9 cellular contexts compared by ENCODE assay signal in the genomic region with DNA sequence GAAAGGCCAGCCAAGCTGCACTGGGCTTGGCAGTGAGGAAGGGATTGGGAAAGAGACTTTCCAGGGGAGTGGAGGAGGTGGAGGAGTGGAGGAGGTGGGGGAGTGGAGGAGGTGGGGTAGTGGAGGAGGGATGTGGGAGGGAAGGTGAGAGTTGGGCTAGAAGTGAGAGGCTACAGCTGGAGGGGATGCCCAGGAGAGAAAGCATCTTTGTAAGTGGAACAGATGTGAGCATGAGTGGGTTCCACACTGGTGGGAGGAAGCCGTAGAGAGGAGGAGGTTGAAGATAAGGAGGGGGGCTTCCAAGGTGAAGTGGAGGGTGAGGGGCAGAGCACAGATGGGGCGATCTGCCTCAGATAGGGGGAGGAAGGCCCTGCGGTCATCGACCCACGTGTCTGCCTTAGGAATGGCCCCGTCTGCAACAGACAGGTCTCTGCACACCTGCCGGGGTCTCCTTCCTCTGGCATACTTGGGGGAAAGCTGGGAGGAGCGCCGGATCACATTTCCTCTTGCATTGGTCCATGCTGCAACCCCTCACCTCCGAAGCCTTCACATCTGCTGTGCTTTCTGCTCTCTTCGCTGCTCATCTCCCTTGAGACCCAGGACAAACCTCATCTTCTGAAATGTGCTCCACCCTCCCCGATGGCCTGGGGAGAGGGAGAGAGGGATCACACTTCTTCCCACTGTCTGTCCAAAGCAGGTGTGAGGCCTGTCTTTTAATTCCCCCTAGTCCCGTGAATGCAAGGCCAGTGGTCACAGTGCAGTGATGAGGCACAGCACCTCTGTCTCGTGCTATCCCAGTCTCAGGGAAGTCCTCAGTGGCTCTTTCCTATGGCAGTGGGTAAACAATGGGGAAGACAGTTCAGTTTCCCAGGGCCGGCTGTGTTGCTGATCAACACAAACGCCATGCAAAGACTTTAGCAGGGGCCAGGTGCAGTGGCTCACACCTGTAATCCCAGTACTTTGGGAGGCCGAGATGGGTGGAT. TPM values are rescaled to one million over a fixed set of nuclear protein-coding genes. Genes with fewer than 3 reads are reported as not detected.
DNase-seq lines count a peak whose midpoint lies in the region; ATAC-seq, FAIRE-seq and TF ChIP-seq lines count a peak whose summit lies in the region.
"Had no signal": no experiment of that assay in that cellular context is flagged by ENCODE, and none has a peak within 500 bp of the region (broad histone marks: within the 10 kb centered on the region; RNA-seq: fewer than 3 reads in every experiment).

No MANE protein-coding gene starts in this region.

- TF ChIP-seq CTCF in HCT116 (IDR thresholded peaks at IDR 0.05 in 2 of 3, conservative IDR thresholded peaks at IDR 0.05 in 1 of 3; ENCODE audit: borderline replicate concordance in 1 of 3, insufficient read depth in 1 of 3, low read depth in 2 of 3, low read length in 2 of 3) = no peak
- no peak for TF ChIP-seq CTCF in K562 (IDR thresholded peaks at IDR 0.05 in 2 of 3, conservative IDR thresholded peaks at IDR 0.05 in 1 of 3; ENCODE audit: insufficient read depth in 2 of 3, low read depth in 1 of 3, low read length in 3 of 3)
- no peak for TF ChIP-seq CTCF in nephron (IDR thresholded peaks at IDR 0.05; ENCODE audit: unreplicated experiment in 3 of 3)

- no peaks in the 10 kb centered on the region for H3K9me3 ChIP-seq in HCT116 (ENCODE audit: control insufficient read depth in 1 of 2, insufficient read depth in 1 of 2, low read depth in 1 of 2, low read length in 2 of 2)
- H3K9me3 ChIP-seq in K562 (replicated peaks; ENCODE audit: control insufficient read depth, insufficient read depth, low read depth, low read length) = no peaks in the 10 kb centered on the region
- H3K9me3 ChIP-seq: vagina had no signal

- H3K4me3 ChIP-seq in HCT116 (replicated peaks in 1 of 2; ENCODE audit: low read depth in 1 of 2, low read length in 2 of 2) (no peak overlapping the region), K562 (no peak overlapping the region)
- H3K4me3 ChIP-seq: vagina had no signal

- peaks cover 0 to 21% of the 10 kb centered on the region in 2 experiments; a peak in 2 of 4 replicates for H3K4me1 ChIP-seq in HCT116 (ENCODE audit: control insufficient read depth in 1 of 2, insufficient read depth in 2 of 2, low read length in 2 of 2)
- peaks cover 22 to 25% of the 10 kb centered on the region in 2 experiments for H3K4me1 ChIP-seq in K562 (replicated peaks in 1 of 2; ENCODE audit: control insufficient read depth in 2 of 2, insufficient read depth in 2 of 2, low read length in 2 of 2)

- no peak overlapping the region for H3K4me2 ChIP-seq in HCT116 (ENCODE audit: low read length)
- peak overlapping the region; percentile 20; the same call in 1 of the 2 replicates for H3K4me2 ChIP-seq in K562 (ENCODE audit: insufficient read depth, low read length)

- RAD21 ChIA-PET in HCT116 (lab: Charles Lee; ENCODE audit: low non-redundant PET in 1 of 2, low total read pairs in 2 of 2, uncharacterized antibody in 2 of 2, unreplicated experiment in 2 of 2) = no interaction called here

- peak; percentile 61 for ATAC-seq in HCT116
- peak; percentile 71 for ATAC-seq in K562
- no peak for ATAC-seq in GM19023 (IDR thresholded peaks at IDR 0.05; ENCODE audit: unreplicated experiment)
- no peak for ATAC-seq in GM21528 (IDR thresholded peaks at IDR 0.05; ENCODE audit: low FRiP score, unreplicated experiment)

- H3K9ac ChIP-seq in HCT116 (ENCODE audit: low read length) (no peak overlapping the region), K562 (ENCODE audit: insufficient read depth in 1 of 2, low read depth in 2 of 2, low read length in 2 of 2) (peak overlapping the region in 1 of 2 experiments; percentile 65; a peak in 2 of 4 replicates)

- H4K20me1 ChIP-seq in HCT116 (ENCODE audit: insufficient read depth) (no peaks in the 10 kb centered on the region), K562 (replicated peaks; ENCODE audit: control insufficient read depth, insufficient read depth, low read length) (no peaks in the 10 kb centered on the region)

- H2AFZ ChIP-seq in HCT116 (ENCODE audit: low read depth, low read length, poor library complexity, severe bottlenecking) (no peak overlapping the region), K562 (ENCODE audit: low read depth, low read length) (peak overlapping the region; percentile 67)

- peaks cover 5% of the 10 kb centered on the region for H3K4me1 Mint-ChIP-seq in nephron

- TF ChIP-seq EP300 in K562 (IDR thresholded peaks at IDR 0.05; ENCODE audit: low read length) = no peak

- no peak overlapping the region for H3K4me3 Mint-ChIP-seq in nephron

- no peaks in the 10 kb centered on the region for H3K9me2 ChIP-seq in HCT116 (ENCODE audit: insufficient read depth)

- H3K27me3 Mint-ChIP-seq in nephron (ENCODE audit: low read depth) = peaks cover 16% of the 10 kb centered on the region

- no peak for FAIRE-seq in K562 (lab: Jason Lieb, UNC)

- no peak for TF ChIP-seq POLR2A in HCT116 (IDR thresholded peaks at IDR 0.05; ENCODE audit: borderline replicate concordance, extremely low read depth, insufficient read depth, insufficient read length)
- no peak for TF ChIP-seq POLR2A in K562 (conservative IDR thresholded peaks at IDR 0.05)

- POLR2A ChIA-PET in HCT116 (lab: Charles Lee) = no interaction called here
- POLR2A ChIA-PET in K562 (lab: Yijun Ruan, JAX) = interaction anchor here (0.6 to 1.4 kb wide), 4 partner anchors 15 to 149 kb away, joined by 3 to 5 read pairs (median 3); no protein-coding TSS in a partner anchor

- no peak for TF ChIP-seq RAD21 in HCT116 (IDR thresholded peaks at IDR 0.05; ENCODE audit: low read depth)
- TF ChIP-seq RAD21 in K562 (CRISPR knock-in tag; conservative IDR thresholded peaks at IDR 0.05 in 1 of 2, IDR thresholded peaks at IDR 0.05 in 1 of 2) = no peak

- peak overlapping the region in 2 of 3 experiments; percentile 76 to 85 for H3K27ac Mint-ChIP-seq in nephron

- H3K79me2 ChIP-seq in HCT116 (ENCODE audit: insufficient read depth, low read length) = no peaks in the 10 kb centered on the region
- H3K79me2 ChIP-seq in K562 (ENCODE audit: control insufficient read depth, insufficient read depth, low read length) = no peaks in the 10 kb centered on the region

- no peak overlapping the region; the same call in 1 of the 2 replicates for H3K27ac ChIP-seq in HCT116 (ENCODE audit: low read depth, low read length)
- no peak overlapping the region for H3K27ac ChIP-seq in K562 (ENCODE audit: extremely low read depth, low read depth, low read length)
- H3K27ac ChIP-seq: vagina had no signal

- 28% methylated on average over 17 of the region's 17 CpGs for WGBS in K562 (ENCODE audit: insufficient coverage, low coverage, missing lambda C conversion rate)

- no TSS peak for BruUV-seq in HCT116 (replicated peaks; lab: Mats Ljungman, UMichigan)
- BruUV-seq in K562 (replicated peaks; lab: Mats Ljungman, UMichigan) = no TSS peak

- H3K27me3 ChIP-seq in HCT116 (ENCODE audit: insufficient read depth, low read length) (no peaks in the 10 kb centered on the region), K562 (ENCODE audit: control insufficient read depth in 2 of 2, insufficient read depth in 2 of 2, low read length in 2 of 2) (no peaks in the 10 kb centered on the region)
- H3K27me3 ChIP-seq: vagina had no signal

- CTCF ChIA-PET in HCT116 (lab: Charles Lee) (no interaction called here), K562 (lab: Yijun Ruan, JAX; ENCODE audit: low intra/inter-chr PET ratio) (no interaction called here)

- no peaks in the 10 kb centered on the region for H3K9me1 ChIP-seq in K562 (ENCODE audit: control insufficient read depth, insufficient read depth, low read length)

- peaks cover 11% of the 10 kb centered on the region for H3K9me3 Mint-ChIP-seq in nephron

- intact Hi-C loops in HCT116 (cut with micrococcal nuclease) = no loop called here
- intact Hi-C loops in K562 (cut with micrococcal nuclease) = no loop called here

- H3K36me3 Mint-ChIP-seq in nephron (ENCODE audit: low read depth) = peaks cover 6% of the 10 kb centered on the region

- in situ Hi-C loops in K562 (cut with MboI) = no loop called here

- H3K36me3 ChIP-seq in HCT116 (ENCODE audit: control insufficient read depth in 1 of 2, insufficient read depth in 2 of 2, low read length in 2 of 2) (no peaks in the 10 kb centered on the region), K562 (ENCODE audit: control insufficient read depth, insufficient read depth, low read length) (no peaks in the 10 kb centered on the region)
- H3K36me3 ChIP-seq: vagina had no signal

- DNase-seq in NCI-H146 (lab: John Stamatoyannopoulos, UW) = peak; percentile 34
- DNase-seq in NCI-H146 treated with DMSO at 0.1 percent for 48 hours (lab: John Stamatoyannopoulos, UW; ENCODE audit: unreplicated experiment) = no peak
- no peak for DNase-seq in HCT116 (ENCODE audit: low read depth, low spot score)
- peak; percentile 76 to 94 (median 90) for DNase-seq in K562 (ENCODE audit: extremely low read depth in 1 of 4, low spot score in 3 of 4)
- DNase-seq in globus pallidus (ENCODE audit: low spot score) = no peak

TF ChIP-seq in HCT116, 20 proteins besides CTCF, POLR2A, EP300 and RAD21 (continues in another document):
- TF ChIP-seq EZH2phosphoT487 (IDR thresholded peaks at IDR 0.05; ENCODE audit: borderline replicate concordance) = no peak

TF ChIP-seq in K562, 482 proteins besides CTCF, POLR2A, EP300 and RAD21 (continues in another document):
- no peak for TF ChIP-seq MEF2A (IDR thresholded peaks at IDR 0.05; ENCODE audit: control insufficient read depth, low read depth, low read length)
- no peak for TF ChIP-seq NR4A1 (CRISPR knock-in tag; IDR thresholded peaks at IDR 0.05)
- TF ChIP-seq NR4A1 (tag; IDR thresholded peaks at IDR 0.05) = no peak
- TF ChIP-seq GTF2F1 (IDR thresholded peaks at IDR 0.05; ENCODE audit: low read depth, low read length) = no peak

RNA-seq across cellular contexts. Expression of a gene that starts 48.6 kb away (rescaled TPM):
- 42.5 TPM for total RNA-seq in HCT116 (2021; ENCODE audit: unreplicated experiment)
- polyA plus RNA-seq in HCT116 (2012) = 27.3 and 33.3 TPM in 2 replicates
- 38.7 and 52.0 TPM in 2 replicates for total RNA-seq in K562 (2011; cell fraction: chromatin; rRNA removed; ENCODE audit: low replicate concordance)
- 23.3 and 24.7 TPM in 2 replicates for total RNA-seq in K562 (2011; cell fraction: nucleolus; rRNA removed)
- 28.7 and 31.5 TPM in 2 replicates for total RNA-seq in K562 (2011; cell fraction: nucleoplasm; rRNA removed)
- 57.1 and 64.3 TPM in 2 replicates for total RNA-seq in K562 (2014; rRNA removed)
- 52.8 and 59.8 TPM in 2 replicates for total RNA-seq in K562 (2014; rRNA removed; fragmentation: Illumina TruSeq; extraction: Trizol)
- total RNA-seq in K562 (2015; rRNA removed; fragmentation: Illumina TruSeq; extraction: Trizol) = 45.2 and 48.1 TPM in 2 replicates
- 66.8 and 72.2 TPM in 2 replicates for total RNA-seq in K562 (2021)
- 63.6 and 80.2 TPM in 2 replicates for polyA plus RNA-seq in K562 (2011; rRNA removed)
- polyA plus RNA-seq in K562 (2011; cell fraction: cytosol; rRNA removed) = 35.7 and 42.0 TPM in 2 replicates
- 56.0 and 61.8 TPM in 2 replicates for polyA plus RNA-seq in K562 (2011; cell fraction: nucleus; rRNA removed)
- 38.3 and 43.4 TPM in 2 replicates for polyA plus RNA-seq in K562 (2012)
- 79.5 and 81.7 TPM in 2 replicates for polyA plus RNA-seq in K562 (2014; fragmentation: Illumina TruSeq; extraction: Trizol)
- polyA plus RNA-seq in K562 (2014; fragmentation: Nextera tagmentation; extraction: Ambion mirVana) = 1 to 10 TPM; 6.0 to 7.3 TPM
- 61.3 and 70.0 TPM in 2 replicates for polyA plus RNA-seq in K562 (2014; rRNA removed)
- polyA minus RNA-seq in K562 (2011; rRNA and poly(A)+ RNA removed) = 59.7 and 63.7 TPM in 2 replicates
- polyA minus RNA-seq in K562 (2011; cell fraction: cytosol; rRNA and poly(A)+ RNA removed) = 28.7 and 35.8 TPM in 2 replicates
- 21.7 and 34.3 TPM in 2 replicates for polyA minus RNA-seq in K562 (2011; cell fraction: nucleus; rRNA and poly(A)+ RNA removed)

Comparison
In these comparisons a context has a peak if more than half of its experiments do, and no peak if none do; other contexts are left out.
1. DNase-seq: peak in NCI-H146 (single experiment) and K562 (4 of 4); none in NCI-H146 treated with DMSO at 0.1 percent for 48 hours (single experiment), HCT116 (single experiment) and globus pallidus (single experiment).
2. ATAC-seq: peak in HCT116 (single experiment) and K562 (single experiment); none in GM19023 (single experiment) and GM21528 (single experiment).